28 cellular contexts compared by ENCODE assay signal in the genomic region with DNA sequence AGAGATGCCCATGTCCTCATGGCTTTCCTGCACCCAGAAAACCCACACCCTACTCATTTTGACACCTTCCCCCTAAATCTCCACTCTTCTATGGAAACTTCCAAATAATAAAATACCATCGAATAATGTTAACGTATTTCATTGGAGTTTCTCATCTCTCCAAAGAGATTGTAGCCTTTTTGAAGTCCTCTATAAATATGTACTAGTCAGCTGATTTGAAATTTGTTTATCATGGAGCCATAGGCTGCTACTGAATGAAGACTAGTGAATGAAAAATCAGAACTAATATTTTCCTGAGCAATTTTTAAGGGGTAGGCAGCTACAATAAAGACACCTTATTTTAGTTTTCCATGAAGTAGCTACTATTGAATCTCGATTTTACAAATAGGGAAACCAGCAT.
"Had no signal": no experiment of that assay in that cellular context is flagged by ENCODE, and none has a peak within 500 bp of the region (broad histone marks: within the 10 kb centered on the region; RNA-seq: fewer than 3 reads in every experiment).

No MANE protein-coding gene starts in this region.

- H3K27ac ChIP-seq: ascending aorta, breast epithelium, cardiac muscle cell, colonic mucosa, WERI-Rb-1 had no signal

- ATAC-seq: activated CD4-positive, CD25-positive, alpha-beta regulatory T cell treated with anti-CD3 and anti-CD28 coated beads, Interleukin-2, amount 50 U/mL, for 24 hours; activated CD8-positive, alpha-beta T cell treated with anti-CD3 and anti-CD28 coated beads for 36 hours; activated naive CD4-positive, alpha-beta T cell treated with anti-CD3 and anti-CD28 coated beads, Interleukin-2, amount 50 U/mL, for 72 hours; esophagus mucosa; T-helper 17 cell had no signal

- H3K4me1 ChIP-seq: ascending aorta, breast epithelium, colonic mucosa had no signal

- DNase-seq: activated B cell treated with CpG ODN at 0.5 μM for 24 hours; activated CD4-positive, alpha-beta T cell treated with anti-CD3 and anti-CD28 coated beads for 48 hours; activated CD4-positive, alpha-beta T cell treated with anti-CD3 and anti-CD28 coated beads, Interleukin-2, amount 50 U/mL, for 1 hour; activated CD4-positive, alpha-beta T cell treated with anti-CD3 and anti-CD28 coated beads, Interleukin-2, amount 50 U/mL, for 48 hours; activated CD8-positive, alpha-beta memory T cell treated with anti-CD3 and anti-CD28 coated beads for 24 hours; activated CD8-positive, alpha-beta T cell treated with anti-CD3 and anti-CD28 coated beads for 36 hours; activated gamma-delta T cell; activated naive CD4-positive, alpha-beta T cell; activated naive CD4-positive, alpha-beta T cell treated with anti-CD3 and anti-CD28 coated beads, Interleukin-2, amount 10 ng/mL, durations not matched to agents 7 days and 5 days; activated naive CD8-positive, alpha-beta T cell treated with anti-CD3 and anti-CD28 coated beads, Interleukin-2, amount 10 ng/mL, durations not matched to agents 7 days and 5 days; activated T-cell treated with anti-CD3 and anti-CD28 coated beads, Interleukin-2, amount 50 U/mL, for 48 hours; central memory CD4-positive, alpha-beta T cell; cerebellar nuclear complex; colonic mucosa; effector CD8-positive, alpha-beta T cell; endodermal cell; foreskin fibroblast; head of caudate nucleus; T-helper 17 cell; T1000; WERI-Rb-1 had no signal

- H3K4me3 ChIP-seq: ascending aorta, breast epithelium, cardiac muscle cell, colonic mucosa had no signal

- H3K9me3 ChIP-seq: ascending aorta, breast epithelium, colonic mucosa had no signal

- FAIRE-seq: frontal cortex had no signal

- H3K36me3 ChIP-seq: ascending aorta, breast epithelium, cardiac muscle cell, colonic mucosa, WERI-Rb-1 had no signal

- H3K27me3 ChIP-seq: ascending aorta, breast epithelium, cardiac muscle cell, colonic mucosa had no signal
